In genomic region chr18:26531600-26532150, GRCh38 we compare ENCODE assay signal across 2 cellular contexts.
TF ChIP-seq lines count a peak whose summit lies in the region.

No MANE protein-coding gene starts in this region.

TF ChIP-seq in HEK293, 187 proteins besides CTCF, POLR2A, EP300 and RAD21 (continued from another document):
- TF ChIP-seq ZNF394 (tag by site-specific recombination; IDR thresholded peaks at IDR 0.05; ENCODE audit: borderline replicate concordance) = peak; percentile 49; the same call in 1 of the 2 replicates
TF ChIP-seq in HEK293: peak in this region for 1.

TF ChIP-seq in H1, 55 proteins besides CTCF, POLR2A, EP300 and RAD21 (continued from another document):
- TF ChIP-seq CHD1 (IDR thresholded peaks at IDR 0.05; ENCODE audit: low read depth, low read length) = no peak
